In the genomic region with DNA sequence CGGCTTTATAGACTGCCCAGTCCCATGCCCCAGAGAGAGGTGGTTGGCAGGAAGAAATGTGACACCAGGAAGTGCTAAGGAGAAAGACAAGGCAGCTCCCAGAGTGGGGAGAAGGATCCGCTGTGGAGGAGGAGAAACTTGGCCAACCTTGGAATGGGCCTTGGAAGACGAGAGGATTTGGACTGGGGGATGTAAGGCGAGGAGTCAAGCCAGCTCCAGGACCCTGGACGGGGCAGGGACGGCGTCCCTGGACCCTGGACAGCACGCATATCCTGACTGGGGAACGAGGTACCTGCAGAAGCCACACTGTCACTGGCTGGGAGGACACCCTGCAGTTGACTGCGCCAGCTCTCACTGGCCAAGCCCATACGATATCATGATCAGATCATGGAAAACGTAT, we compare ENCODE assay signal across 17 cellular contexts.
DNase-seq lines count a peak whose midpoint lies in the region; ATAC-seq and TF ChIP-seq lines count a peak whose summit lies in the region.
"Had no signal": no experiment of that assay in that cellular context is flagged by ENCODE, and none has a peak within 500 bp of the region (broad histone marks: within the 10 kb centered on the region; RNA-seq: fewer than 3 reads in every experiment).

No MANE protein-coding gene starts in this region.

- peaks cover 45% of the 10 kb centered on the region for H3K36me3 Mint-ChIP-seq in activated CD4-positive, alpha-beta T cell treated with anti-CD3 and anti-CD28 coated beads, Interleukin-2, amount 10 ng/mL, durations not matched to agents 24 days and 14 days (ENCODE audit: low read depth)
- peaks cover 16% of the 10 kb centered on the region for H3K36me3 Mint-ChIP-seq in CD4-positive, CD25-positive, alpha-beta regulatory T cell
- H3K36me3 Mint-ChIP-seq in activated B cell treated with CpG ODN at 0.5 μM for 24 hours (ENCODE audit: low read depth) (peaks cover 32% of the 10 kb centered on the region), memory B cell (peaks cover 26% of the 10 kb centered on the region)

- no peak overlapping the region for H3K4me3 ChIP-seq in CD4-positive, CD25-positive, alpha-beta regulatory T cell (ENCODE audit: low read depth, low read length)

- H3K4me1 ChIP-seq in CD4-positive, CD25-positive, alpha-beta regulatory T cell (ENCODE audit: control insufficient read depth, insufficient read depth, low read length, poor library complexity, severe bottlenecking), result peaks cover 35% of the 10 kb centered on the region

- no peak overlapping the region for H3K4me3 Mint-ChIP-seq in activated CD4-positive, alpha-beta T cell treated with anti-CD3 and anti-CD28 coated beads, Interleukin-2, amount 10 ng/mL, durations not matched to agents 24 days and 14 days
- H3K4me3 Mint-ChIP-seq in CD4-positive, CD25-positive, alpha-beta regulatory T cell, result no peak overlapping the region
- H3K4me3 Mint-ChIP-seq in activated B cell treated with CpG ODN at 0.5 μM for 24 hours, result no peak overlapping the region
- no peak overlapping the region for H3K4me3 Mint-ChIP-seq in memory B cell

- POLR2A ChIA-PET in activated B cell treated with CpG ODN at 0.5 μM for 24 hours (lab: Charles Lee), result no interaction called here

- TF ChIP-seq CTCF in activated B cell treated with CpG ODN at 0.5 μM for 24 hours (IDR thresholded peaks at IDR 0.05), result no peak

- no peaks in the 10 kb centered on the region for H3K9me3 ChIP-seq in CD4-positive, CD25-positive, alpha-beta regulatory T cell (ENCODE audit: control insufficient read depth in 2 of 2, low read length in 2 of 2)

- DNase-seq in activated CD4-positive, alpha-beta T cell treated with anti-CD3 and anti-CD28 coated beads, Interleukin-2, amount 10 ng/mL, durations not matched to agents 24 days and 14 days, result no peak
- DNase-seq in activated CD4-positive, alpha-beta T cell treated with anti-CD3 and anti-CD28 coated beads for 4 hours, result no peak
- DNase-seq in CD4-positive, CD25-positive, alpha-beta regulatory T cell, result no peak
- DNase-seq in activated B cell treated with CpG ODN at 0.5 μM for 24 hours, result no peak
- no peak for DNase-seq in memory B cell (ENCODE audit: low spot score in 2 of 2)
- no peak for DNase-seq in SKM-1 (lab: John Stamatoyannopoulos, UW; ENCODE audit: unreplicated experiment)
- DNase-seq in Right ventricle myocardium inferior (ENCODE audit: missing footprints), result no peak
- DNase-seq in HuH-7 (ENCODE audit: low spot score), result no peak
- DNase-seq: 8988T, GF-D8, GOT3, KBM-7, MV-4-11, NCI-H1417, NCI-H1930, NCI-H446, NCI-H69 had no signal

- H3K4me1 Mint-ChIP-seq in activated CD4-positive, alpha-beta T cell treated with anti-CD3 and anti-CD28 coated beads, Interleukin-2, amount 10 ng/mL, durations not matched to agents 24 days and 14 days, result peaks cover 58% of the 10 kb centered on the region
- peaks cover 27 to 94% (median 66%) of the 10 kb centered on the region in 4 donors for H3K4me1 Mint-ChIP-seq in CD4-positive, CD25-positive, alpha-beta regulatory T cell
- H3K4me1 Mint-ChIP-seq in activated B cell treated with CpG ODN at 0.5 μM for 24 hours, result peaks cover 61% of the 10 kb centered on the region
- H3K4me1 Mint-ChIP-seq in memory B cell, result peaks cover 59% of the 10 kb centered on the region

- no peaks in the 10 kb centered on the region for H3K27me3 ChIP-seq in CD4-positive, CD25-positive, alpha-beta regulatory T cell (ENCODE audit: control insufficient read depth, insufficient read depth, low read length)

- no peak overlapping the region for H3K27ac ChIP-seq in CD4-positive, CD25-positive, alpha-beta regulatory T cell (ENCODE audit: insufficient read depth, low read length, poor library complexity, severe bottlenecking)

- CTCF ChIA-PET in activated B cell treated with CpG ODN at 0.5 μM for 24 hours (lab: Charles Lee), result interaction anchor here (1.4 kb wide), 1 partner anchor 149 kb away, joined by 3 read pairs; no protein-coding TSS in a partner anchor

- no peaks in the 10 kb centered on the region for H3K9me3 Mint-ChIP-seq in activated CD4-positive, alpha-beta T cell treated with anti-CD3 and anti-CD28 coated beads, Interleukin-2, amount 10 ng/mL, durations not matched to agents 24 days and 14 days
- peaks cover 0 to 3% (median 0%) of the 10 kb centered on the region in 7 donors for H3K9me3 Mint-ChIP-seq in CD4-positive, CD25-positive, alpha-beta regulatory T cell
- H3K9me3 Mint-ChIP-seq in activated B cell treated with CpG ODN at 0.5 μM for 24 hours (no peaks in the 10 kb centered on the region), memory B cell (peaks cover 1% of the 10 kb centered on the region)

- no peak for ATAC-seq in CD4-positive, CD25-positive, alpha-beta regulatory T cell (ENCODE audit: low read depth in 2 of 2)
- ATAC-seq in activated B cell treated with CpG ODN at 0.5 μM for 24 hours (ENCODE audit: low read depth) (no peak), memory B cell (ENCODE audit: low read depth) (no peak), Right ventricle myocardium inferior (no peak)

- peaks cover 8% of the 10 kb centered on the region for H3K36me3 ChIP-seq in CD4-positive, CD25-positive, alpha-beta regulatory T cell (ENCODE audit: control insufficient read depth, insufficient read depth, low read length)

- H3K27me3 Mint-ChIP-seq in activated CD4-positive, alpha-beta T cell treated with anti-CD3 and anti-CD28 coated beads, Interleukin-2, amount 10 ng/mL, durations not matched to agents 24 days and 14 days, result no peaks in the 10 kb centered on the region
- H3K27me3 Mint-ChIP-seq in CD4-positive, CD25-positive, alpha-beta regulatory T cell, result no peaks in the 10 kb centered on the region
- H3K27me3 Mint-ChIP-seq in activated B cell treated with CpG ODN at 0.5 μM for 24 hours, result no peaks in the 10 kb centered on the region
- no peaks in the 10 kb centered on the region for H3K27me3 Mint-ChIP-seq in memory B cell

- H3K27ac Mint-ChIP-seq in activated CD4-positive, alpha-beta T cell treated with anti-CD3 and anti-CD28 coated beads, Interleukin-2, amount 10 ng/mL, durations not matched to agents 24 days and 14 days, result peak overlapping the region; percentile 21
- H3K27ac Mint-ChIP-seq in CD4-positive, CD25-positive, alpha-beta regulatory T cell, result peak overlapping the region; percentile 39 to 86 (median 82)
- H3K27ac Mint-ChIP-seq in activated B cell treated with CpG ODN at 0.5 μM for 24 hours (peak overlapping the region; percentile 76), memory B cell (peak overlapping the region; percentile 98)

- intact Hi-C loops in activated CD4-positive, alpha-beta T cell treated with anti-CD3 and anti-CD28 coated beads, Interleukin-2, amount 10 ng/mL, durations not matched to agents 24 days and 14 days (cut with micrococcal nuclease), result no loop called here
- intact Hi-C loops in activated B cell treated with CpG ODN at 0.5 μM for 24 hours (cut with micrococcal nuclease) (no loop called here), Right ventricle myocardium inferior (cut with DNase I) (no loop called here)

Comparison
In these comparisons a context has a peak if more than half of its experiments do, and no peak if none do; other contexts are left out.
1. H3K27ac Mint-ChIP-seq: peak in every context shown above with its lines; median percentile 98 in memory B cell; 82 in CD4-positive, CD25-positive, alpha-beta regulatory T cell; 76 in activated B cell treated with CpG ODN at 0.5 μM for 24 hours; 21 in activated CD4-positive, alpha-beta T cell treated with anti-CD3 and anti-CD28 coated beads, Interleukin-2, amount 10 ng/mL, durations not matched to agents 24 days and 14 days.